1 cellular context compared by ENCODE assay signal in the genomic region with DNA sequence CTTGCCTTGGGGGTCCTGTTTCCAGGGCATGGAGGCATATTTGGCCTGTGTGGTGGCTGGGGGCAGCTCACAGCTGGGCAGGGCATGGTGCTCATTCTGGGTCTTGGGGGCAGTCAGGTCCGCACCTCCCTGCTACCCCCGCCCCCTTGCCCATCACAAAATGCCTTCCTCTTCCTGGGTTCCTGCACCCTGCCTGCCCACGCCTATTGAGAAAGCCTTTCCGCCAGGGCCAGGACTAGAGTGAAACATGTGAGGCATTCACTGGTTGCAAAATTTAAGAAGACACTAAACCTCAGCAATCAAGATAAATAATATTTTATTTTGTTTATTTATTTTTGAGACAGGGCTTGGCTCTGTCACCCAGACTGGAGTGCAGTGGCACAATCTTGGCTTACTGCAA.
TF ChIP-seq lines count a peak whose summit lies in the region.

No MANE protein-coding gene starts in this region.

TF ChIP-seq in HepG2, 621 proteins besides CTCF, POLR2A, EP300 and RAD21 (continued from another document):
- TF ChIP-seq, protein P1, sequence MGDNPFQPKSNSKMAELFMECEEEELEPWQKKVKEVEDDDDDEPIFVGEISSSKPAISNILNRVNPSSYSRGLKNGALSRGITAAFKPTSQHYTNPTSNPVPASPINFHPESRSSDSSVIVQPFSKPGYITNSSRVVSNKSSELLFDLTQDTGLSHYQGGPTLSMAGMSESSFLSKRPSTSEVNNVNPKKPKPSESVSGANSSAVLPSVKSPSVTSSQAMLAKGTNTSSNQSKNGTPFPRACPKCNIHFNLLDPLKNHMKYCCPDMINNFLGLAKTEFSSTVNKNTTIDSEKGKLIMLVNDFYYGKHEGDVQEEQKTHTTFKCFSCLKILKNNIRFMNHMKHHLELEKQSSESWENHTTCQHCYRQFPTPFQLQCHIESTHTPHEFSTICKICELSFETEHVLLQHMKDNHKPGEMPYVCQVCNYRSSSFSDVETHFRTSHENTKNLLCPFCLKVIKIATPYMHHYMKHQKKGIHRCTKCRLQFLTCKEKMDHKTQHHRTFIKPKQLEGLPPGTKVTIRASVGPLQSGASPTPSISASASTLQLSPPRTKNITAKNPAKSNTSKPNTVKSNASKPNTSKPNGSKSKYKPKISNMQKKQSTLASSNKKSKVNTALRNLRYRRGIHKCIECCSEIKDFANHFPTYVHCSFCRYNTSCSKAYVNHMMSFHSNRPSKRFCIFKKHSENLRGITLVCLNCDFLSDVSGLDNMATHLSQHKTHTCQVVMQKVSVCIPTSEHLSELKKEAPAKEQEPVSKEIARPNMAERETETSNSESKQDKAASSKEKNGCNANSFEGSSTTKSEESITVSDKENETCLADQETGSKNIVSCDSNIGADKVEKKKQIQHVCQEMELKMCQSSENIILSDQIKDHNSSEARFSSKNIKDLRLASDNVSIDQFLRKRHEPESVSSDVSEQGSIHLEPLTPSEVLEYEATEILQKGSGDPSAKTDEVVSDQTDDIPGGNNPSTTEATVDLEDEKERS (CRISPR knock-in tag; IDR thresholded peaks at IDR 0.05): no peak
- TF ChIP-seq ZNF30 (CRISPR knock-in tag; IDR thresholded peaks at IDR 0.05) (no peak), MYNN (CRISPR knock-in tag; IDR thresholded peaks at IDR 0.05; ENCODE audit: low read depth) (no peak), ZNF10 (CRISPR knock-in tag; IDR thresholded peaks at IDR 0.05; ENCODE audit: borderline replicate concordance, low read depth) (no peak), ZNF33B (CRISPR knock-in tag; IDR thresholded peaks at IDR 0.05) (no peak), PHF8 (CRISPR knock-in tag; IDR thresholded peaks at IDR 0.05) (no peak), ZNF607 (CRISPR knock-in tag; IDR thresholded peaks at IDR 0.05; ENCODE audit: borderline replicate concordance) (no peak)
- TF ChIP-seq, protein P2, sequence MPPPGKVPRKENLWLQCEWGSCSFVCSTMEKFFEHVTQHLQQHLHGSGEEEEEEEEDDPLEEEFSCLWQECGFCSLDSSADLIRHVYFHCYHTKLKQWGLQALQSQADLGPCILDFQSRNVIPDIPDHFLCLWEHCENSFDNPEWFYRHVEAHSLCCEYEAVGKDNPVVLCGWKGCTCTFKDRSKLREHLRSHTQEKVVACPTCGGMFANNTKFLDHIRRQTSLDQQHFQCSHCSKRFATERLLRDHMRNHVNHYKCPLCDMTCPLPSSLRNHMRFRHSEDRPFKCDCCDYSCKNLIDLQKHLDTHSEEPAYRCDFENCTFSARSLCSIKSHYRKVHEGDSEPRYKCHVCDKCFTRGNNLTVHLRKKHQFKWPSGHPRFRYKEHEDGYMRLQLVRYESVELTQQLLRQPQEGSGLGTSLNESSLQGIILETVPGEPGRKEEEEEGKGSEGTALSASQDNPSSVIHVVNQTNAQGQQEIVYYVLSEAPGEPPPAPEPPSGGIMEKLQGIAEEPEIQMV (CRISPR knock-in tag; IDR thresholded peaks at IDR 0.05; ENCODE audit: low read depth): no peak
- TF ChIP-seq, protein P3, sequence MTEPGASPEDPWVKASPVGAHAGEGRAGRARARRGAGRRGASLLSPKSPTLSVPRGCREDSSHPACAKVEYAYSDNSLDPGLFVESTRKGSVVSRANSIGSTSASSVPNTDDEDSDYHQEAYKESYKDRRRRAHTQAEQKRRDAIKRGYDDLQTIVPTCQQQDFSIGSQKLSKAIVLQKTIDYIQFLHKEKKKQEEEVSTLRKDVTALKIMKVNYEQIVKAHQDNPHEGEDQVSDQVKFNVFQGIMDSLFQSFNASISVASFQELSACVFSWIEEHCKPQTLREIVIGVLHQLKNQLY (CRISPR knock-in tag; IDR thresholded peaks at IDR 0.05): no peak
